Comparison of ENCODE assay signal across 1 cellular context in the genomic region with DNA sequence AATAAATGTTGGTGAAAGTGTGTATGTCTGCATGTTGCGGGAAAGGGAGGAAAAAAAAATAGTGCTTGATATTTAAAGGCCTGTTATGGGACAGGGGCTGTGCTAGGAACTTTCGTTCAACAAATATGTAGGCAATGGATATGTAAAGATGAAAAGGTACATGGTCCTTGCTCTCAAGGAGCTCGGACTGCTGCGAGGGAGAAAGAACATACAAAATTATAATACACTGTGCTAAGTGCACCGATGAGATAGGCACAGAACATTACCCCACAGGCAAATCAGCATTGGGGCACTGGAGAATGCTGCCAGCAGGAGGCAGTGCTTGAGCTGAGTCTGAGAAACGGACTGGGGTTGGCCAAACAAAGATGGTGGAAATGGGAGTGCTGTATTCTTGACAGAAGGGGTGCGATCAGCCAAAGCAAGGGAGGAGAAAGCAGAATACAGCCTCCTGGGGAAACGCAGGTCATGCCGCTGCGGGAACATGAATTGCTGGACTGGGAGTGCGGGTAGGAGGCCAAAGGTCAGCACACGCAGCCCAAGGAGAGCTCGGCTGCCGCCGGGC.
TF ChIP-seq lines count a peak whose summit lies in the region.

No MANE protein-coding gene starts in this region.

TF ChIP-seq in HEK293, 187 proteins besides CTCF, POLR2A, EP300 and RAD21 (continued from another document):
- TF ChIP-seq ZBTB10 (tag by site-specific recombination; IDR thresholded peaks at IDR 0.05), result peak; percentile 81
- TF ChIP-seq ZNF561 (tag by site-specific recombination; IDR thresholded peaks at IDR 0.05; ENCODE audit: borderline replicate concordance), result peak; percentile 23; the same call in 1 of the 2 replicates
- TF ChIP-seq ZNF138 (tag by site-specific recombination; IDR thresholded peaks at IDR 0.05; ENCODE audit: borderline replicate concordance), result no peak
- no peak for TF ChIP-seq ZIC2 (tag by site-specific recombination; IDR thresholded peaks at IDR 0.05)
- 0 out of 2 replicates have a peak, but pooled peaks have one; percentile 6 for TF ChIP-seq ZNF24 (tag by site-specific recombination; IDR thresholded peaks at IDR 0.05)
- TF ChIP-seq, protein P1, sequence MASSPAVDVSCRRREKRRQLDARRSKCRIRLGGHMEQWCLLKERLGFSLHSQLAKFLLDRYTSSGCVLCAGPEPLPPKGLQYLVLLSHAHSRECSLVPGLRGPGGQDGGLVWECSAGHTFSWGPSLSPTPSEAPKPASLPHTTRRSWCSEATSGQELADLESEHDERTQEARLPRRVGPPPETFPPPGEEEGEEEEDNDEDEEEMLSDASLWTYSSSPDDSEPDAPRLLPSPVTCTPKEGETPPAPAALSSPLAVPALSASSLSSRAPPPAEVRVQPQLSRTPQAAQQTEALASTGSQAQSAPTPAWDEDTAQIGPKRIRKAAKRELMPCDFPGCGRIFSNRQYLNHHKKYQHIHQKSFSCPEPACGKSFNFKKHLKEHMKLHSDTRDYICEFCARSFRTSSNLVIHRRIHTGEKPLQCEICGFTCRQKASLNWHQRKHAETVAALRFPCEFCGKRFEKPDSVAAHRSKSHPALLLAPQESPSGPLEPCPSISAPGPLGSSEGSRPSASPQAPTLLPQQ (tag by site-specific recombination; IDR thresholded peaks at IDR 0.05), result peak; percentile 60; the same call in 1 of the 2 replicates
- 0 out of 2 replicates have a peak, but pooled peaks have one; percentile 20 for TF ChIP-seq SP7 (tag by site-specific recombination; IDR thresholded peaks at IDR 0.05)
- 0 out of 2 replicates have a peak, but pooled peaks have one; percentile 15 for TF ChIP-seq ZBTB48 (tag by site-specific recombination; IDR thresholded peaks at IDR 0.05)
- no peak for TF ChIP-seq ZNF184 (tag by site-specific recombination; IDR thresholded peaks at IDR 0.05)
- TF ChIP-seq ZNF843 (tag by site-specific recombination; IDR thresholded peaks at IDR 0.05), result peak; percentile 50
- TF ChIP-seq, protein P2, sequence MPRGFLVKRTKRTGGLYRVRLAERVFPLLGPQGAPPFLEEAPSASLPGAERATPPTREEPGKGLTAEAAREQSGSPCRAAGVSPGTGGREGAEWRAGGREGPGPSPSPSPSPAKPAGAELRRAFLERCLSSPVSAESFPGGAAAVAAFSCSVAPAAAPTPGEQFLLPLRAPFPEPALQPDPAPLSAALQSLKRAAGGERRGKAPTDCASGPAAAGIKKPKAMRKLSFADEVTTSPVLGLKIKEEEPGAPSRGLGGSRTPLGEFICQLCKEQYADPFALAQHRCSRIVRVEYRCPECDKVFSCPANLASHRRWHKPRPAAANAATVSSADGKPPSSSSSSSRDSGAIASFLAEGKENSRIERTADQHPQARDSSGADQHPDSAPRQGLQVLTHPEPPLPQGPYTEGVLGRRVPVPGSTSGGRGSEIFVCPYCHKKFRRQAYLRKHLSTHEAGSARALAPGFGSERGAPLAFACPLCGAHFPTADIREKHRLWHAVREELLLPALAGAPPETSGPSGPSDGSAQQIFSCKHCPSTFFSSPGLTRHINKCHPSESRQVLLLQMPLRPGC (tag by site-specific recombination; IDR thresholded peaks at IDR 0.05), result peak; percentile 16; the same call in 1 of the 2 replicates
- TF ChIP-seq PRDM10 (tag by site-specific recombination; IDR thresholded peaks at IDR 0.05), result peak; percentile 91
- peak; percentile 11; the same call in 1 of the 2 replicates for TF ChIP-seq ZSCAN30 (tag by site-specific recombination; IDR thresholded peaks at IDR 0.05)
- TF ChIP-seq ZNF2 (tag by site-specific recombination; IDR thresholded peaks at IDR 0.05), result peak; percentile 82
- TF ChIP-seq ZNF660 (tag by site-specific recombination; IDR thresholded peaks at IDR 0.05), result peak; percentile 29; the same call in 1 of the 2 replicates
- TF ChIP-seq PATZ1 (tag by site-specific recombination; IDR thresholded peaks at IDR 0.05), result 0 out of 2 replicates have a peak, but pooled peaks have one; percentile 36
- peak; percentile 20; the same call in 1 of the 2 replicates for TF ChIP-seq ZNF558 (tag by site-specific recombination; IDR thresholded peaks at IDR 0.05)
- TF ChIP-seq HOXD13 (CRISPR knock-in tag; IDR thresholded peaks at IDR 0.05; ENCODE audit: borderline replicate concordance), result no peak
- TF ChIP-seq, protein P3, sequence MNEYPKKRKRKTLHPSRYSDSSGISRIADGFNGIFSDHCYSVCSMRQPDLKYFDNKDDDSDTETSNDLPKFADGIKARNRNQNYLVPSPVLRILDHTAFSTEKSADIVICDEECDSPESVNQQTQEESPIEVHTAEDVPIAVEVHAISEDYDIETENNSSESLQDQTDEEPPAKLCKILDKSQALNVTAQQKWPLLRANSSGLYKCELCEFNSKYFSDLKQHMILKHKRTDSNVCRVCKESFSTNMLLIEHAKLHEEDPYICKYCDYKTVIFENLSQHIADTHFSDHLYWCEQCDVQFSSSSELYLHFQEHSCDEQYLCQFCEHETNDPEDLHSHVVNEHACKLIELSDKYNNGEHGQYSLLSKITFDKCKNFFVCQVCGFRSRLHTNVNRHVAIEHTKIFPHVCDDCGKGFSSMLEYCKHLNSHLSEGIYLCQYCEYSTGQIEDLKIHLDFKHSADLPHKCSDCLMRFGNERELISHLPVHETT (tag by site-specific recombination; IDR thresholded peaks at IDR 0.05), result no peak
- TF ChIP-seq BCL11A (tag by site-specific recombination; IDR thresholded peaks at IDR 0.05; ENCODE audit: low read depth), result 0 out of 2 replicates have a peak, but pooled peaks have one; percentile 14
- peak; percentile 32; the same call in 1 of the 2 replicates for TF ChIP-seq ZNF654 (tag by site-specific recombination; IDR thresholded peaks at IDR 0.05; ENCODE audit: low read depth)
- peak; percentile 33; the same call in 1 of the 2 replicates for TF ChIP-seq KLF8 (tag by site-specific recombination; IDR thresholded peaks at IDR 0.05)
- TF ChIP-seq TRIM28 (IDR thresholded peaks at IDR 0.05; ENCODE audit: borderline replicate concordance, low read length), result 0 out of 2 replicates have a peak, but pooled peaks have one; percentile 21
- TF ChIP-seq, protein P4, sequence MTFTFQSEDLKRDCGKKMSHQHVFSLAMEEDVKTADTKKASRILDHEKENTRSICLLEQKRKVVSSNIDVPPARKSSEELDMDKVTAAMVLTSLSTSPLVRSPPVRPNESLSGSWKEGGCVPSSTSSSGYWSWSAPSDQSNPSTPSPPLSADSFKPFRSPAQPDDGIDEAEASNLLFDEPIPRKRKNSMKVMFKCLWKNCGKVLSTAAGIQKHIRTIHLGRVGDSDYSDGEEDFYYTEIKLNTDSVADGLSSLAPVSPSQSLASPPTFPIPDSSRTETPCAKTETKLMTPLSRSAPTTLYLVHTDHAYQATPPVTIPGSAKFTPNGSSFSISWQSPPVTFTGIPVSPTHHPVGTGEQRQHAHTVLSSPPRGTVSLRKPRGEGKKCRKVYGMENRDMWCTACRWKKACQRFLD (tag by site-specific recombination; IDR thresholded peaks at IDR 0.05), result no peak
- 0 out of 2 replicates have a peak, but pooled peaks have one; percentile 27 for TF ChIP-seq ZNF157 (tag by site-specific recombination; IDR thresholded peaks at IDR 0.05)
- TF ChIP-seq YY1 (tag by site-specific recombination; IDR thresholded peaks at IDR 0.05), result peak; percentile 88
- peak; percentile 71 for TF ChIP-seq YY2 (tag by site-specific recombination; IDR thresholded peaks at IDR 0.05)
- TF ChIP-seq, protein P5, sequence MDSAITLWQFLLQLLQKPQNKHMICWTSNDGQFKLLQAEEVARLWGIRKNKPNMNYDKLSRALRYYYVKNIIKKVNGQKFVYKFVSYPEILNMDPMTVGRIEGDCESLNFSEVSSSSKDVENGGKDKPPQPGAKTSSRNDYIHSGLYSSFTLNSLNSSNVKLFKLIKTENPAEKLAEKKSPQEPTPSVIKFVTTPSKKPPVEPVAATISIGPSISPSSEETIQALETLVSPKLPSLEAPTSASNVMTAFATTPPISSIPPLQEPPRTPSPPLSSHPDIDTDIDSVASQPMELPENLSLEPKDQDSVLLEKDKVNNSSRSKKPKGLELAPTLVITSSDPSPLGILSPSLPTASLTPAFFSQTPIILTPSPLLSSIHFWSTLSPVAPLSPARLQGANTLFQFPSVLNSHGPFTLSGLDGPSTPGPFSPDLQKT (IDR thresholded peaks at IDR 0.05; ENCODE audit: borderline replicate concordance, low read depth, low read length), result no peak
- no peak for TF ChIP-seq ZBTB17 (tag by site-specific recombination; IDR thresholded peaks at IDR 0.05)
- peak; percentile 100; the same call in 1 of the 2 replicates for TF ChIP-seq ZBTB20 (tag by site-specific recombination; IDR thresholded peaks at IDR 0.05)
- peak; percentile 81 for TF ChIP-seq ZNF580 (tag by site-specific recombination; IDR thresholded peaks at IDR 0.05)
- 0 out of 2 replicates have a peak, but pooled peaks have one; percentile 19 for TF ChIP-seq REST (tag by site-specific recombination; IDR thresholded peaks at IDR 0.05)
